Comparison of ENCODE assay signal across 11 cellular contexts in genomic region chr3:150238995-150239612, GRCh38.
DNase-seq lines count a peak whose midpoint lies in the region; FAIRE-seq and TF ChIP-seq lines count a peak whose summit lies in the region.
"Had no signal": no experiment of that assay in that cellular context is flagged by ENCODE, and none has a peak within 500 bp of the region (broad histone marks: within the 10 kb centered on the region; RNA-seq: fewer than 3 reads in every experiment).

No MANE protein-coding gene starts in this region.

- H3K4me3 ChIP-seq in retinal pigment epithelial cell (ENCODE audit: low read length): no peak overlapping the region

- no peaks in the 10 kb centered on the region for H3K27me3 Mint-ChIP-seq in endothelial cell (ENCODE audit: unreplicated experiment)

- H3K36me3 Mint-ChIP-seq in endothelial cell (ENCODE audit: low read depth, unreplicated experiment): no peaks in the 10 kb centered on the region
- H3K36me3 Mint-ChIP-seq: T-cell had no signal

- H3K4me3 Mint-ChIP-seq in endothelial cell (ENCODE audit: unreplicated experiment): no peak overlapping the region
- H3K4me3 Mint-ChIP-seq: T-cell had no signal

- DNase-seq in DMS79 treated with DMSO at 0.1 percent for 48 hours (lab: John Stamatoyannopoulos, UW): peak; percentile 36
- DNase-seq in DMS79 (lab: John Stamatoyannopoulos, UW): no peak
- DNase-seq in NCI-H69 (lab: John Stamatoyannopoulos, UW): peak; percentile 79
- DNase-seq in endothelial cell (ENCODE audit: low spot score): no peak
- DNase-seq in retinal pigment epithelial cell (ENCODE audit: low read depth): no peak
- no peak for DNase-seq in stimulated activated CD4-positive, alpha-beta T cell treated with anti-CD3 and anti-CD28 coated beads, Interleukin-2, amount 100 ng/mL, for 48 hours
- DNase-seq in stimulated activated CD4-positive, alpha-beta T cell treated with anti-CD3 and anti-CD28 coated beads, Interleukin-4, amount 100 ng/mL, for 1 hour: no peak
- no peak for DNase-seq in RCC 7860 (ENCODE audit: low spot score)
- DNase-seq: T-cell had no signal

- FAIRE-seq in RCC 7860 (lab: Jason Lieb, UNC): no peak
- FAIRE-seq: A204.1, colon had no signal

- TF ChIP-seq CTCF in endothelial cell (IDR thresholded peaks at IDR 0.05; ENCODE audit: unreplicated experiment): no peak
- TF ChIP-seq CTCF in retinal pigment epithelial cell (conservative IDR thresholded peaks at IDR 0.05; ENCODE audit: low read depth, low read length): peak; percentile 72

- no peaks in the 10 kb centered on the region for H3K9me3 Mint-ChIP-seq in endothelial cell (ENCODE audit: unreplicated experiment)
- H3K9me3 Mint-ChIP-seq: T-cell had no signal

- peaks cover 9% of the 10 kb centered on the region for H3K4me1 Mint-ChIP-seq in endothelial cell (ENCODE audit: unreplicated experiment)
- H3K4me1 Mint-ChIP-seq: T-cell had no signal

- peak overlapping the region; percentile 45 for H3K27ac Mint-ChIP-seq in endothelial cell (ENCODE audit: unreplicated experiment)
- H3K27ac Mint-ChIP-seq: T-cell had no signal

Comparison
In these comparisons a context has a peak if more than half of its experiments do, and no peak if none do; other contexts are left out.
1. DNase-seq: peak in DMS79 treated with DMSO at 0.1 percent for 48 hours (single experiment) and NCI-H69 (single experiment); none in DMS79 (single experiment), endothelial cell (single experiment), retinal pigment epithelial cell (single experiment), stimulated activated CD4-positive, alpha-beta T cell treated with anti-CD3 and anti-CD28 coated beads, Interleukin-2, amount 100 ng/mL, for 48 hours (0 of 2), stimulated activated CD4-positive, alpha-beta T cell treated with anti-CD3 and anti-CD28 coated beads, Interleukin-4, amount 100 ng/mL, for 1 hour (single experiment) and RCC 7860 (single experiment).